ENCODE assay signal across 1 cellular context in genomic region chr14:68712703-68713370, GRCh38.
TF ChIP-seq lines count a peak whose summit lies in the region.

No MANE protein-coding gene starts in this region.

TF ChIP-seq in GM23338, 12 proteins besides CTCF, POLR2A, EP300 and RAD21 (continued from another document):
- TF ChIP-seq EZH2 (IDR thresholded peaks at IDR 0.05; ENCODE audit: low read depth, unreplicated experiment) (no peak), REST (IDR thresholded peaks at IDR 0.05; ENCODE audit: unreplicated experiment) (no peak), EZH2phosphoT487 (IDR thresholded peaks at IDR 0.05; ENCODE audit: unreplicated experiment) (no peak), STAT1 (IDR thresholded peaks at IDR 0.05; ENCODE audit: unreplicated experiment) (no peak), ZNF462 (CRISPR knock-in tag; IDR thresholded peaks at IDR 0.05) (no peak)
TF ChIP-seq in GM23338: peak in this region for 0.
